Comparison of ENCODE assay signal across 1 cellular context in genomic region chr12:54588110-54588831, GRCh38.
A peak's percentile ranks its signal among the peaks of the same experiment; 100 is the strongest.
TF ChIP-seq lines count a peak whose summit lies in the region.

A gene with protein sequence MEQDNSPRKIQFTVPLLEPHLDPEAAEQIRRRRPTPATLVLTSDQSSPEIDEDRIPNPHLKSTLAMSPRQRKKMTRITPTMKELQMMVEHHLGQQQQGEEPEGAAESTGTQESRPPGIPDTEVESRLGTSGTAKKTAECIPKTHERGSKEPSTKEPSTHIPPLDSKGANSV (minus strand): TSS chr12:54588659. CDS start chr12:54588488, 171 bp downstream.

TF ChIP-seq in K562, 482 proteins besides CTCF, POLR2A, EP300 and RAD21 (continued from another document):
- TF ChIP-seq ZBTB7A (IDR thresholded peaks at IDR 0.05; ENCODE audit: borderline replicate concordance, control insufficient read depth, low read depth, low read length) (peak; percentile 37; the same call in 1 of the 2 replicates), SP1 (CRISPR knock-in tag; IDR thresholded peaks at IDR 0.05) (no peak), BRF1 (IDR thresholded peaks at IDR 0.05; ENCODE audit: borderline replicate concordance, extremely low read depth, insufficient read length) (no peak)
- TF ChIP-seq, protein P1, sequence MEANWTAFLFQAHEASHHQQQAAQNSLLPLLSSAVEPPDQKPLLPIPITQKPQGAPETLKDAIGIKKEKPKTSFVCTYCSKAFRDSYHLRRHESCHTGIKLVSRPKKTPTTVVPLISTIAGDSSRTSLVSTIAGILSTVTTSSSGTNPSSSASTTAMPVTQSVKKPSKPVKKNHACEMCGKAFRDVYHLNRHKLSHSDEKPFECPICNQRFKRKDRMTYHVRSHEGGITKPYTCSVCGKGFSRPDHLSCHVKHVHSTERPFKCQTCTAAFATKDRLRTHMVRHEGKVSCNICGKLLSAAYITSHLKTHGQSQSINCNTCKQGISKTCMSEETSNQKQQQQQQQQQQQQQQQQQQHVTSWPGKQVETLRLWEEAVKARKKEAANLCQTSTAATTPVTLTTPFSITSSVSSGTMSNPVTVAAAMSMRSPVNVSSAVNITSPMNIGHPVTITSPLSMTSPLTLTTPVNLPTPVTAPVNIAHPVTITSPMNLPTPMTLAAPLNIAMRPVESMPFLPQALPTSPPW (CRISPR knock-in tag; IDR thresholded peaks at IDR 0.05), result peak; percentile 31; the same call in 1 of the 2 replicates
TF ChIP-seq in K562: peak in this region for 2.
